ENCODE assay signal across 8 cellular contexts in the genomic region with DNA sequence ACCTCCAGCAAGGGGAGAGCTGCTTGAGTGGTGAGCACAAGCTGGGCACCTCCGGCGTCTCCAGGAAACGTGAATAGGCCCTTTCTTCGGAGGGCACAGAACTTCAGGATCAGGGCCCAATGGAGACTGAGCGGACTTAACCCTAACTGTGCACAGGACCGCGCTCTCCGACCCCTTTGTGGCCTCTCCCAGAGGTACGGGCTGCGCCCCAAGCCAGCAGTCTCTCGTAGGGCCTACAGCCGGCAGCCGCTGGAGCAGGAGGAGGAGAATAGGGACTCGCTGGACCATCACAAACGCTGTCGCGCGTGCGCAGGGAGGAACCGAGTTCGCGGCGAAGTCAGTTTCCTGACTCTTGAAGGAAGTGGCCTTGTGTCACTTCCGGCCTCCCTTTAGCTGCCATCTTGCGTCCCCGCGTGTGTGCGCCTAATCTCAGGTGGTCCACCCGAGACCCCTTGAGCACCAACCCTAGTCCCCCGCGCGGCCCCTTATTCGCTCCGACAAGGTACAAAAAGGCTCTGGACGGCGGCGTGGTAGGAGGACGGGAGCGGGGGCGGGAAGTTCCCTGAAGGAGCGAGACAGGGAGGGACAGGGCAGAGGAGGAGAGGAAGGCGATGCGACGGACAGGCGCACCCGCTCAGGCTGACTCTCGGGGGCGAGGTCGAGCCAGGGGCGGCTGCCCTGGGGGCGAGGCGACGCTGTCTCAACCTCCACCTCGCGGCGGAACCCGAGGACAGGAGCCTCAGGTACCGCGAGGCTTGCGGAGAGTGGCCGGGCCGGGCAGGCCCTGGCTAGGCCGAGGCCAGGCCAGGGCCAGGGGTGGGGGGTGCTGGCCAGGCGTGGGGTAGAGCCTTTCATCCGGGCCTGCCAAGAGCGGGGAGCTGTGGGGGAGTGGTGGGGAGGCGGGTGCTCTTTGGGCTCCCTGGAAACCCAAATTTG. TPM values are rescaled to one million over a fixed set of nuclear protein-coding genes. Genes with fewer than 3 reads are reported as not detected.
DNase-seq lines count a peak whose midpoint lies in the region; TF ChIP-seq lines count a peak whose summit lies in the region.

A gene (plus strand): TSS at position 386 of the 936 bp plus-strand sequence. CDS start 226 bp downstream, at position 612.

- peak within 1 kb of the TSS; percentile 88 for H3K27ac ChIP-seq in stomach smooth muscle (ENCODE audit: low read length)

- peak within 1 kb of the TSS; percentile 100 for H3K4me3 Mint-ChIP-seq in neural crest cell

- no peaks in the 10 kb centered on the region for H3K9me3 Mint-ChIP-seq in neural crest cell

- no peak for TF ChIP-seq CTCF in fibroblast of villous mesenchyme (IDR thresholded peaks at IDR 0.05; ENCODE audit: insufficient read depth, low read depth, low read length)
- no peak for TF ChIP-seq CTCF in neural crest cell (conservative IDR thresholded peaks at IDR 0.05)

- H3K9me3 ChIP-seq in stomach smooth muscle (ENCODE audit: control insufficient read depth in 2 of 2, low read length in 2 of 2), result no peaks in the 10 kb centered on the region

- H3K4me3 ChIP-seq in H7 (ENCODE audit: insufficient read depth, low read depth, low read length) (peak within 1 kb of the TSS; percentile 95), fibroblast of villous mesenchyme (ENCODE audit: low read depth, low read length) (peak within 1 kb of the TSS; percentile 94), stomach smooth muscle (ENCODE audit: low read length in 2 of 2) (peak within 1 kb of the TSS; percentile 78 to 92)

- peaks cover 2% of the 10 kb centered on the region for H3K27me3 Mint-ChIP-seq in neural crest cell (ENCODE audit: low read depth)

- H3K27me3 ChIP-seq in H7 (ENCODE audit: control insufficient read depth, insufficient read depth, low read length) (no peaks in the 10 kb centered on the region), stomach smooth muscle (ENCODE audit: control insufficient read depth in 1 of 2, insufficient read depth in 2 of 2, low read length in 2 of 2) (no peaks in the 10 kb centered on the region)

- H3K36me3 Mint-ChIP-seq in neural crest cell (ENCODE audit: low read depth), result peaks cover 21% of the 10 kb centered on the region

- peak within 1 kb of the TSS; percentile 95 to 97 for H3K9ac ChIP-seq in stomach smooth muscle (ENCODE audit: low read length in 2 of 2)

- peaks cover 15% of the 10 kb centered on the region for H3K36me3 ChIP-seq in H7 (replicated peaks; ENCODE audit: control insufficient read depth, insufficient read depth, low read length)
- peaks cover 8 to 11% of the 10 kb centered on the region in 2 donors for H3K36me3 ChIP-seq in stomach smooth muscle (ENCODE audit: control insufficient read depth in 2 of 2, insufficient read depth in 2 of 2, low read length in 2 of 2)

- DNase-seq in ELF-1 (ENCODE audit: low read depth, low spot score), result peak; percentile 96
- peak; percentile 85 for DNase-seq in H7
- peak; percentile 98 for DNase-seq in M059J (ENCODE audit: low read depth)
- peak; percentile 93 to 96 for DNase-seq in SHP77 (lab: John Stamatoyannopoulos, UW)
- peak; percentile 98 for DNase-seq in activated effector memory CD4-positive, alpha-beta T cell treated with anti-CD3 and anti-CD28 coated beads, Interleukin-2, amount 50 U/mL, for 16 hours
- peak; percentile 96 for DNase-seq in fibroblast of villous mesenchyme (ENCODE audit: low read depth)
- DNase-seq in neural crest cell (ENCODE audit: low read depth, low spot score), result peak; percentile 90

- H3K4me1 ChIP-seq in stomach smooth muscle (ENCODE audit: control insufficient read depth, insufficient read depth, low read length), result peaks cover 15% of the 10 kb centered on the region

- peak within 1 kb of the TSS; percentile 99 for H3K27ac Mint-ChIP-seq in neural crest cell (ENCODE audit: unreplicated experiment)

- H3K4me1 Mint-ChIP-seq in neural crest cell, result peaks cover 38% of the 10 kb centered on the region

RNA-seq across cellular contexts. Expression of the gene that starts here (rescaled TPM):
- total RNA-seq in H7 (2014; rRNA removed; shearing (Covaris generic)), result 347 and 420 TPM in 2 replicates
- total RNA-seq in M059J (2014; rRNA removed; shearing (Covaris generic)), result 449 and 524 TPM in 2 replicates
- total RNA-seq in fibroblast of villous mesenchyme, result 216 and 232 TPM in 2 replicates
- 589 and 641 TPM in 2 replicates for total RNA-seq in neural crest cell

Comparison
In these comparisons a context has a peak if more than half of its experiments do, and no peak if none do; other contexts are left out.
1. Peak in every context shown above with its lines: DNase-seq, H3K4me3 ChIP-seq and H3K27ac ChIP-seq.